In the genomic region with DNA sequence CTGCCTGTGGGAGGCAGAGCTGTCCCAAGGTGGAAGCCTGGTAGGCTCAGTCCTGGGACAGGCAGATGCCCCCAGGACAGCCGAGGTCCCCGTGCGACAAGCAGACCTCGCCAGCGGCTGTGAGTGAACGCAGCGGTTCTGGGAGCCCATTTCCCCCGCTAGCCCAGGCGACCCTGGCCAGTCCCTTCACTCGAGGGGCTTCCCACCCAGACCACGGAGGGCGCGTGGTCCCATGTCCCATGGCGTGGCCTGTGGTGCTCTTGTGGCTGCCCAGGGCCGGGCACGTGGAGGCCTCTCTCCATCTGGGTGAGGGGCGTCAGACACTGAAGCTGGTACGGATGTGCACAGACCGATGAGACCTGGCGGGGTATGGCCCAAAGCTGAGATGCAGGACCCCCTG, we compare ENCODE assay signal across 24 cellular contexts.
"Had no signal": no experiment of that assay in that cellular context is flagged by ENCODE, and none has a peak within 500 bp of the region (broad histone marks: within the 10 kb centered on the region; RNA-seq: fewer than 3 reads in every experiment).

No MANE protein-coding gene starts in this region.

- ATAC-seq: activated CD4-positive, CD25-positive, alpha-beta regulatory T cell treated with anti-CD3 and anti-CD28 coated beads, Interleukin-2, amount 50 U/mL, for 24 hours; activated CD8-positive, alpha-beta memory T cell treated with anti-CD3 and anti-CD28 coated beads, Interleukin-2, amount 10 ng/mL, durations not matched to agents 7 days and 5 days; activated naive CD4-positive, alpha-beta T cell treated with anti-CD3 and anti-CD28 coated beads, Interleukin-2, amount 50 U/mL, for 72 hours; activated naive CD8-positive, alpha-beta T cell treated with anti-CD3 and anti-CD28 coated beads, Interleukin-2, amount 50 U/mL, for 24 hours; PC-3; SK-N-SH treated with all-trans-retinoic acid at 6 μM for 48 hours had no signal

- H3K4me3 Mint-ChIP-seq: activated CD8-positive, alpha-beta memory T cell treated with anti-CD3 and anti-CD28 coated beads, Interleukin-2, amount 10 ng/mL, durations not matched to agents 7 days and 5 days; activated naive CD8-positive, alpha-beta T cell treated with anti-CD3 and anti-CD28 coated beads, Interleukin-2, amount 50 U/mL, for 24 hours; activated T-cell treated with anti-CD3 and anti-CD28 coated beads, Interleukin-2, amount 50 U/mL, for 24 hours; activated T-helper 1 cell treated with anti-CD3 and anti-CD28 coated beads, Interleukin-12 subunit alpha, Interleukin-12 subunit beta, Interleukin-2, Interleukin-4 antibody, amounts not matched to agents 30 ng/mL and 10 ng/mL and 1 ng/mL, durations not matched to agents 14 hours and 24 hours and 36 hours; brain had no signal

- H3K9me3 Mint-ChIP-seq: activated naive CD4-positive, alpha-beta T cell treated with anti-CD3 and anti-CD28 coated beads, Interleukin-2, amount 50 U/mL, for 72 hours; activated naive CD8-positive, alpha-beta T cell treated with anti-CD3 and anti-CD28 coated beads, Interleukin-2, amount 50 U/mL, for 24 hours; activated T-cell treated with anti-CD3 and anti-CD28 coated beads, Interleukin-2, amount 50 U/mL, for 24 hours; activated T-helper 1 cell treated with anti-CD3 and anti-CD28 coated beads, Interleukin-12 subunit alpha, Interleukin-12 subunit beta, Interleukin-2, Interleukin-4 antibody, amounts not matched to agents 30 ng/mL and 10 ng/mL and 1 ng/mL, durations not matched to agents 14 hours and 24 hours and 36 hours; brain had no signal

- H3K9me3 ChIP-seq: SJSA1 had no signal

- FAIRE-seq: astrocyte, RCC 7860 had no signal

- H3K36me3 Mint-ChIP-seq: activated CD8-positive, alpha-beta memory T cell treated with anti-CD3 and anti-CD28 coated beads, Interleukin-2, amount 10 ng/mL, durations not matched to agents 7 days and 5 days; activated naive CD4-positive, alpha-beta T cell treated with anti-CD3 and anti-CD28 coated beads, Interleukin-2, amount 50 U/mL, for 72 hours; brain had no signal

- H3K27me3 Mint-ChIP-seq: activated naive CD8-positive, alpha-beta T cell treated with anti-CD3 and anti-CD28 coated beads, Interleukin-2, amount 50 U/mL, for 24 hours; brain had no signal

- H3K27ac Mint-ChIP-seq: activated CD8-positive, alpha-beta memory T cell treated with anti-CD3 and anti-CD28 coated beads, Interleukin-2, amount 10 ng/mL, durations not matched to agents 7 days and 5 days; activated naive CD4-positive, alpha-beta T cell treated with anti-CD3 and anti-CD28 coated beads, Interleukin-2, amount 50 U/mL, for 72 hours; activated naive CD8-positive, alpha-beta T cell treated with anti-CD3 and anti-CD28 coated beads, Interleukin-2, amount 50 U/mL, for 24 hours; activated T-cell treated with anti-CD3 and anti-CD28 coated beads, Interleukin-2, amount 50 U/mL, for 24 hours; activated T-helper 1 cell treated with anti-CD3 and anti-CD28 coated beads, Interleukin-12 subunit alpha, Interleukin-12 subunit beta, Interleukin-2, Interleukin-4 antibody, amounts not matched to agents 30 ng/mL and 10 ng/mL and 1 ng/mL, durations not matched to agents 14 hours and 24 hours and 36 hours had no signal

- H3K36me3 ChIP-seq: SJSA1 had no signal

- H3K4me1 ChIP-seq: SJSA1 had no signal

- DNase-seq: activated CD4-positive, alpha-beta T cell treated with anti-CD3 and anti-CD28 coated beads for 4 hours; activated CD8-positive, alpha-beta memory T cell treated with anti-CD3 and anti-CD28 coated beads, Interleukin-2, amount 10 ng/mL, durations not matched to agents 7 days and 5 days; activated effector memory CD4-positive, alpha-beta T cell treated with Interleukin-2 at 50 U/mL for 16 hours; activated naive CD4-positive, alpha-beta T cell; activated naive CD8-positive, alpha-beta T cell treated with anti-CD3 and anti-CD28 coated beads, Interleukin-2, amount 50 U/mL, for 24 hours; activated T-cell treated with anti-CD3 and anti-CD28 coated beads, Interleukin-2, amount 50 U/mL, for 24 hours; amniotic stem cell; Karpas-422; NCI-H146; NCI-H187 treated with DMSO at 0.1 percent for 48 hours; NCI-H2081 treated with DMSO at 0.1 percent for 48 hours; NCI-H446; NCI-H524; PC-3; SHP77; SW 1271 had no signal

- H3K27ac ChIP-seq: SJSA1 had no signal

- H3K4me3 ChIP-seq: SJSA1 had no signal
